In genomic region chr1:228453614-228454013, GRCh38 we compare ENCODE assay signal across 27 cellular contexts. TPM values are rescaled to one million over a fixed set of nuclear protein-coding genes. Genes with fewer than 3 reads are reported as not detected.
A peak's percentile ranks its signal among the peaks of the same experiment; 100 is the strongest.
DNase-seq lines count a peak whose midpoint lies in the region; ATAC-seq and TF ChIP-seq lines count a peak whose summit lies in the region.
"Had no signal": no experiment of that assay in that cellular context is flagged by ENCODE, and none has a peak within 500 bp of the region (broad histone marks: within the 10 kb centered on the region; RNA-seq: fewer than 3 reads in every experiment).

No MANE protein-coding gene starts in this region.

- TF ChIP-seq EP300 in transverse colon (IDR thresholded peaks at IDR 0.05; ENCODE audit: low read depth) = no peak

- intact Hi-C loops in transverse colon (cut with DNase I; ENCODE audit: low total_unique reads) = no loop called here

- ATAC-seq in activated naive CD8-positive, alpha-beta T cell treated with anti-CD3 and anti-CD28 coated beads, Interleukin-2, amount 10 ng/mL, durations not matched to agents 7 days and 5 days (ENCODE audit: low read depth) = no peak
- no peak for ATAC-seq in activated naive CD8-positive, alpha-beta T cell treated with anti-CD3 and anti-CD28 coated beads, Interleukin-2, amount 50 U/mL, for 24 hours
- no peak for ATAC-seq in HG03135 (IDR thresholded peaks at IDR 0.05; ENCODE audit: unreplicated experiment)
- ATAC-seq: CD8-positive, alpha-beta T cell; Right ventricle myocardium inferior had no signal

- H3K36me3 ChIP-seq in MM.1S (replicated peaks; ENCODE audit: insufficient read depth, low read length) (no peaks in the 10 kb centered on the region), trophoblast cell (ENCODE audit: control insufficient read depth in 1 of 2, insufficient read depth in 2 of 2, low read length in 2 of 2) (no peaks in the 10 kb centered on the region), transverse colon (no peaks in the 10 kb centered on the region)
- H3K36me3 ChIP-seq: SJCRH30 had no signal

- H4K91ac ChIP-seq in trophoblast cell (ENCODE audit: low read depth, low read length) = peak overlapping the region; percentile 29

- in situ Hi-C loops in transverse colon (cut with MboI; ENCODE audit: low pct_ligation_motif_present in 1 of 4, low pct_unique_long_range_greater_than_20kb in 1 of 4, low sequenced_read_pairs in 3 of 4) = no loop called here

- H2BK120ac ChIP-seq in trophoblast cell (ENCODE audit: insufficient read depth, low read length, poor library complexity) = peak overlapping the region; percentile 28

- no peak for TF ChIP-seq CTCF in MM.1S (IDR thresholded peaks at IDR 0.05; ENCODE audit: low read length)
- no peak for TF ChIP-seq CTCF in transverse colon (IDR thresholded peaks at IDR 0.05)

- H3K79me2 ChIP-seq in MM.1S (ENCODE audit: low read length) (no peaks in the 10 kb centered on the region), trophoblast cell (ENCODE audit: control insufficient read depth, insufficient read depth, low read length, poor library complexity) (peaks cover 5% of the 10 kb centered on the region)

- H3K9me3 Mint-ChIP-seq in activated naive CD8-positive, alpha-beta T cell treated with anti-CD3 and anti-CD28 coated beads, Interleukin-2, amount 10 ng/mL, durations not matched to agents 7 days and 5 days = no peaks in the 10 kb centered on the region
- H3K9me3 Mint-ChIP-seq in activated naive CD8-positive, alpha-beta T cell treated with anti-CD3 and anti-CD28 coated beads, Interleukin-2, amount 50 U/mL, for 24 hours = no peaks in the 10 kb centered on the region
- H3K9me3 Mint-ChIP-seq: CD8-positive, alpha-beta T cell had no signal

- 0 out of 2 replicates have a peak, but pooled peaks cover 10% of the 10 kb centered on the region for H3K4me1 ChIP-seq in MM.1S (ENCODE audit: low read length)
- H3K4me1 ChIP-seq in trophoblast cell (ENCODE audit: control insufficient read depth in 1 of 2, insufficient read depth in 2 of 2, low read length in 2 of 2) = peaks cover 14 to 23% of the 10 kb centered on the region in 2 experiments
- H3K4me1 ChIP-seq in transverse colon = peaks cover 0 to 26% (median 11%) of the 10 kb centered on the region in 4 donors

- H2AFZ ChIP-seq in MM.1S (ENCODE audit: low read length) (peak overlapping the region; percentile 25), trophoblast cell (ENCODE audit: insufficient read depth, low read length, poor library complexity) (no peak overlapping the region)
- H2AFZ ChIP-seq: PC-9 had no signal

- H3K27me3 ChIP-seq in MM.1S (replicated peaks; ENCODE audit: insufficient read depth, low read length) = no peaks in the 10 kb centered on the region
- H3K27me3 ChIP-seq in trophoblast cell (ENCODE audit: insufficient read depth, low read length) = no peaks in the 10 kb centered on the region
- H3K27me3 ChIP-seq in transverse colon = peaks cover 11% of the 10 kb centered on the region
- H3K27me3 ChIP-seq: MG63, SJCRH30 had no signal

- H3K4me2 ChIP-seq in MM.1S (ENCODE audit: low read depth, low read length) (peak overlapping the region; percentile 54), trophoblast cell (ENCODE audit: low read length) (no peak overlapping the region)

- no peaks in the 10 kb centered on the region for H3K9me2 ChIP-seq in MM.1S (replicated peaks; ENCODE audit: insufficient read depth, low read length)

- peak overlapping the region; percentile 59 for H3K27ac Mint-ChIP-seq in activated naive CD8-positive, alpha-beta T cell treated with anti-CD3 and anti-CD28 coated beads, Interleukin-2, amount 10 ng/mL, durations not matched to agents 7 days and 5 days
- no peak overlapping the region for H3K27ac Mint-ChIP-seq in activated naive CD8-positive, alpha-beta T cell treated with anti-CD3 and anti-CD28 coated beads, Interleukin-2, amount 50 U/mL, for 24 hours
- H3K27ac Mint-ChIP-seq: CD8-positive, alpha-beta T cell had no signal

- H3K4me3 Mint-ChIP-seq in activated naive CD8-positive, alpha-beta T cell treated with anti-CD3 and anti-CD28 coated beads, Interleukin-2, amount 10 ng/mL, durations not matched to agents 7 days and 5 days = no peak overlapping the region
- no peak overlapping the region for H3K4me3 Mint-ChIP-seq in activated naive CD8-positive, alpha-beta T cell treated with anti-CD3 and anti-CD28 coated beads, Interleukin-2, amount 50 U/mL, for 24 hours
- H3K4me3 Mint-ChIP-seq: CD8-positive, alpha-beta T cell had no signal

- no peak overlapping the region for H2BK5ac ChIP-seq in trophoblast cell (ENCODE audit: low read depth, low read length, poor library complexity)

- no CpG with 5 or more reads among the region's 3 CpGs for WGBS in trophoblast cell (ENCODE audit: extremely low coverage, insufficient coverage, insufficient read length)
- 95% methylated on average over 3 of the region's 3 CpGs; no CpG with 5 or more reads in 1 of the 2 donors for WGBS in transverse colon (ENCODE audit: low coverage in 1 of 2), 2 donors

- H3K18ac ChIP-seq in trophoblast cell (ENCODE audit: low read length) = no peak overlapping the region

- POLR2A ChIA-PET in activated naive CD8-positive, alpha-beta T cell treated with anti-CD3 and anti-CD28 coated beads, Interleukin-2, amount 10 ng/mL, durations not matched to agents 7 days and 5 days (lab: Charles Lee) = no interaction called here

- H3K4ac ChIP-seq in trophoblast cell (ENCODE audit: low read depth, low read length) = no peak overlapping the region

- peak overlapping the region; percentile 69 for H2AK5ac ChIP-seq in trophoblast cell (ENCODE audit: low read length)

- H3K4me3 ChIP-seq in MM.1S (ENCODE audit: low read length) = peak overlapping the region; percentile 19; the same call in 1 of the 2 replicates
- H3K4me3 ChIP-seq in trophoblast cell (ENCODE audit: low read depth, low read length) = no peak overlapping the region
- no peak overlapping the region for H3K4me3 ChIP-seq in transverse colon
- H3K4me3 ChIP-seq: MG63, PC-9, SJCRH30 had no signal

- peaks cover 9% of the 10 kb centered on the region for H3K36me3 Mint-ChIP-seq in activated naive CD8-positive, alpha-beta T cell treated with anti-CD3 and anti-CD28 coated beads, Interleukin-2, amount 10 ng/mL, durations not matched to agents 7 days and 5 days
- H3K36me3 Mint-ChIP-seq in activated naive CD8-positive, alpha-beta T cell treated with anti-CD3 and anti-CD28 coated beads, Interleukin-2, amount 50 U/mL, for 24 hours (ENCODE audit: low read depth) = peaks cover 4% of the 10 kb centered on the region

- TF ChIP-seq POLR2A in transverse colon (IDR thresholded peaks at IDR 0.05) = no peak

- H3K27ac ChIP-seq in MM.1S (ENCODE audit: low read length) (no peak overlapping the region), trophoblast cell (ENCODE audit: low read depth, low read length) (no peak overlapping the region), transverse colon (no peak overlapping the region)
- H3K27ac ChIP-seq: HL-60 had no signal

- H3K9me3 ChIP-seq in MM.1S (replicated peaks; ENCODE audit: insufficient read depth, low read length) = no peaks in the 10 kb centered on the region
- H3K9me3 ChIP-seq in trophoblast cell (ENCODE audit: insufficient read depth, low read depth, low read length) = no peaks in the 10 kb centered on the region
- H3K9me3 ChIP-seq in transverse colon = no peaks in the 10 kb centered on the region
- H3K9me3 ChIP-seq: Caco-2, MG63, SJCRH30 had no signal

- H3K14ac ChIP-seq in trophoblast cell (ENCODE audit: low read length) = peak overlapping the region; percentile 19

- H3K27me3 Mint-ChIP-seq in activated naive CD8-positive, alpha-beta T cell treated with anti-CD3 and anti-CD28 coated beads, Interleukin-2, amount 10 ng/mL, durations not matched to agents 7 days and 5 days = peaks cover 5% of the 10 kb centered on the region
- H3K27me3 Mint-ChIP-seq in activated naive CD8-positive, alpha-beta T cell treated with anti-CD3 and anti-CD28 coated beads, Interleukin-2, amount 50 U/mL, for 24 hours = peaks cover 8% of the 10 kb centered on the region

- H3K9ac ChIP-seq in MM.1S (ENCODE audit: low read length) (no peak overlapping the region), trophoblast cell (ENCODE audit: low read length) (no peak overlapping the region)

- peaks cover 30% of the 10 kb centered on the region for H3K4me1 Mint-ChIP-seq in activated naive CD8-positive, alpha-beta T cell treated with anti-CD3 and anti-CD28 coated beads, Interleukin-2, amount 10 ng/mL, durations not matched to agents 7 days and 5 days
- peaks cover 29% of the 10 kb centered on the region for H3K4me1 Mint-ChIP-seq in activated naive CD8-positive, alpha-beta T cell treated with anti-CD3 and anti-CD28 coated beads, Interleukin-2, amount 50 U/mL, for 24 hours

- no peak overlapping the region for H4K12ac ChIP-seq in trophoblast cell (ENCODE audit: low read depth, low read length)

- H3K23ac ChIP-seq in trophoblast cell (ENCODE audit: low read length) = no peak overlapping the region

- H4K20me1 ChIP-seq in MM.1S (ENCODE audit: insufficient read depth, low read length) = no peaks in the 10 kb centered on the region

- no peak overlapping the region for H4K8ac ChIP-seq in trophoblast cell (ENCODE audit: low read depth, low read length)

- H3F3A ChIP-seq in MM.1S (ENCODE audit: insufficient read depth, low read length) = no peaks in the 10 kb centered on the region

- peak overlapping the region; percentile 41 for H2BK12ac ChIP-seq in trophoblast cell (ENCODE audit: low read length)

- peaks cover 5% of the 10 kb centered on the region for H3K79me1 ChIP-seq in trophoblast cell (ENCODE audit: low read length)

- no peak for DNase-seq in activated naive CD8-positive, alpha-beta T cell treated with anti-CD3 and anti-CD28 coated beads, Interleukin-2, amount 10 ng/mL, durations not matched to agents 7 days and 5 days
- no peak for DNase-seq in activated naive CD8-positive, alpha-beta T cell treated with anti-CD3 and anti-CD28 coated beads, Interleukin-2, amount 50 U/mL, for 24 hours
- DNase-seq in MM.1S (no peak), trophoblast cell (no peak), transverse colon (no peak), DMS153 treated with DMSO at 0.1 percent for 48 hours (lab: John Stamatoyannopoulos, UW; ENCODE audit: unreplicated experiment) (no peak)
- DNase-seq: C1 segment of cervical spinal cord; Caco-2; CD8-positive, alpha-beta T cell; DMS79 treated with DMSO at 0.1 percent for 48 hours; GF-D8; HCEC 1CT; MG63; NCI-H1048; NCI-H1417; NCI-H1694; NCI-H2029 treated with DMSO at 0.1 percent for 48 hours; NCI-H446 treated with DMSO at 0.1 percent for 48 hours; NCI-H526; NCI-H82 had no signal

RNA-seq across cellular contexts. Expression of gene RNF187, which starts 33.6 kb away (rescaled TPM):
- total RNA-seq in activated naive CD8-positive, alpha-beta T cell treated with anti-CD3 and anti-CD28 coated beads, Interleukin-2, amount 10 ng/mL, durations not matched to agents 7 days and 5 days = 100 to 1,000 TPM; 128 to 143 TPM
- 44.8 and 45.0 TPM in 2 replicates for polyA plus RNA-seq in trophoblast cell (2013)
- total RNA-seq in transverse colon = 100 to 1,000 TPM in 1 of 4 donors, 10 to 100 TPM in 3; 13.8 to 110 (median 27.1) TPM

RNA-seq across cellular contexts. Expression of gene TRIM17, which starts 37.0 kb away (rescaled TPM):
- total RNA-seq in activated naive CD8-positive, alpha-beta T cell treated with anti-CD3 and anti-CD28 coated beads, Interleukin-2, amount 10 ng/mL, durations not matched to agents 7 days and 5 days = 1 to 10 TPM; 3.4 to 4.3 TPM
- 10.5 and 10.6 TPM in 2 replicates for polyA plus RNA-seq in trophoblast cell (2013)
- not detected for total RNA-seq in transverse colon
- total RNA-seq: LHCN-M2, RPMI7951, SJCRH30 had no signal

RNA-seq across cellular contexts. Expression of gene TRIM11, which starts 47.0 kb away (rescaled TPM):
- 10 to 100 TPM; 66.6 to 73.2 TPM for total RNA-seq in activated naive CD8-positive, alpha-beta T cell treated with anti-CD3 and anti-CD28 coated beads, Interleukin-2, amount 10 ng/mL, durations not matched to agents 7 days and 5 days
- polyA plus RNA-seq in trophoblast cell (2013) = 31.1 and 32.5 TPM in 2 replicates
- 100 to 1,000 TPM in 1 of 4 donors, 10 to 100 TPM in 3; 27.2 to 125 (median 48.6) TPM for total RNA-seq in transverse colon
